Comparison of ENCODE assay signal across 19 cellular contexts in the genomic region with DNA sequence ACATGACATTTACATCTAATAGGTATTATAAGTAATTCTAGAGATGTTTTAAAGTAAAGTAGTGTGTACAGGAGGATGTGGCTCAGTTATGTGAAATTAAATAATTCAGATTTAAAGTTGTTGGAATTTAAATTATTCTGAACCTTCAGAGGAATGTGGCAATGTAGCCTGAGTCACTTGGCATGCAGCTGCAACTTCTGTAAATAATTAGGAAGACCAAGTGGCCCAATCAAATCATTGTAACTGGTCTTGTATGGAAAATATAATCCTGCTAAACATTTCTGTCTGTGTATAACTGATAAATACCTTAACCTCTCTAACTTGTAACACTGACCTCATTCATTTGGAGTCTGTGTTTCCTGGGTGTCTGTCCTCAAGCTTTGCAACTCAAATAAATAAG.
DNase-seq lines count a peak whose midpoint lies in the region; ATAC-seq and TF ChIP-seq lines count a peak whose summit lies in the region.
"Had no signal": no experiment of that assay in that cellular context is flagged by ENCODE, and none has a peak within 500 bp of the region (broad histone marks: within the 10 kb centered on the region; RNA-seq: fewer than 3 reads in every experiment).

No MANE protein-coding gene starts in this region.

- H3K4me1 ChIP-seq in adipocyte (ENCODE audit: control insufficient read depth, insufficient read depth, low read length), result peaks cover 11% of the 10 kb centered on the region
- H3K4me1 ChIP-seq: adrenal gland, HAP-1 had no signal

- no peak overlapping the region for H3K9ac ChIP-seq in adipocyte (ENCODE audit: low read length)

- no peaks in the 10 kb centered on the region for H3K36me3 ChIP-seq in adipocyte (ENCODE audit: control insufficient read depth, insufficient read depth, low read length, severe bottlenecking)
- H3K36me3 ChIP-seq: adrenal gland, HAP-1 had no signal

- TF ChIP-seq CTCF in fibroblast of villous mesenchyme (IDR thresholded peaks at IDR 0.05; ENCODE audit: insufficient read depth, low read depth, low read length), result no peak

- H3K4me3 ChIP-seq in adipocyte (ENCODE audit: low read length) (no peak overlapping the region), fibroblast of villous mesenchyme (ENCODE audit: low read depth, low read length) (no peak overlapping the region)
- H3K4me3 ChIP-seq: adrenal gland, HAP-1 had no signal

- peak; percentile 23 for DNase-seq in A172 (ENCODE audit: low spot score)
- DNase-seq in ELR (ENCODE audit: low read depth), result peak; percentile 13
- peak; percentile 76 for DNase-seq in adipocyte (ENCODE audit: low read depth)
- peak; percentile 14 for DNase-seq in fibroblast of villous mesenchyme (ENCODE audit: low read depth)
- DNase-seq in posterior vena cava (ENCODE audit: low spot score), result no peak
- DNase-seq: activated CD8-positive, alpha-beta memory T cell treated with anti-CD3 and anti-CD28 coated beads for 24 hours; adrenal gland; AML-193; dermis blood vessel endothelial cell; KG1; NCI-H1694; NCI-H524; OCI-M1; retina had no signal

- no peaks in the 10 kb centered on the region for H3K27me3 ChIP-seq in adipocyte (replicated peaks; ENCODE audit: control insufficient read depth, insufficient read depth, low read length)
- H3K27me3 ChIP-seq: adrenal gland had no signal

- no peak for ATAC-seq in GM19463 (IDR thresholded peaks at IDR 0.05; ENCODE audit: unreplicated experiment)
- no peak for ATAC-seq in HG03460 (IDR thresholded peaks at IDR 0.05; ENCODE audit: unreplicated experiment)
- no peak for ATAC-seq in HG02678 (IDR thresholded peaks at IDR 0.05; ENCODE audit: unreplicated experiment)
- ATAC-seq: activated T-helper 17 cell treated with anti-CD3 and anti-CD28 coated beads, Interleukin-2, amount 50 U/mL, for 72 hours had no signal

- intact Hi-C loops in posterior vena cava (cut with DNase I), result no loop called here

- no peaks in the 10 kb centered on the region for H3K9me3 ChIP-seq in adipocyte (ENCODE audit: control insufficient read depth, low read length)
- H3K9me3 ChIP-seq: adrenal gland, HAP-1 had no signal
